17 cellular contexts compared by ENCODE assay signal in the genomic region with DNA sequence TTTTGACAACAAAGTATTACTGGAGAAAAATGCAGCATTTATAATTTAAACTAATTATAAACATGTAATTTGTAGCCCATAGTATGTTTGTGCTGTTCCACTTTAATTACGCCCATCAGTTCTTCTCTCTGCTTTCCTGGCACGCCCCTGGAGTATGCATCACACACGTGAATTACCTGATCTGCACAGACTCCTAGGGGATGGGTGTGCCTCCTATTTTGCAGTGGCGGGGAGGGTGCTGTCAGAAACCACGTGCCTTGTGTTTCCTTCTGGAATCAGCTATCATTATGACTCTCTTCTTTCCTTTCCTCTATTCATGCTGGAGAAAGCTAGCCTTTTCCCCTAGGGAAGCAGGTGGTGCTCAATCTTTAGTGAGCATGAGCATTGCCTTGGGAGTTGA. TPM values are rescaled to one million over a fixed set of nuclear protein-coding genes. Genes with fewer than 3 reads are reported as not detected.
A peak's percentile ranks its signal among the peaks of the same experiment; 100 is the strongest.
DNase-seq lines count a peak whose midpoint lies in the region; ATAC-seq and TF ChIP-seq lines count a peak whose summit lies in the region.
"Had no signal": no experiment of that assay in that cellular context is flagged by ENCODE, and none has a peak within 500 bp of the region (broad histone marks: within the 10 kb centered on the region; RNA-seq: fewer than 3 reads in every experiment).

No MANE protein-coding gene starts in this region.

- no peaks in the 10 kb centered on the region for H4K20me1 ChIP-seq in HCT116 (ENCODE audit: insufficient read depth)

- H3K79me2 ChIP-seq in HCT116 (ENCODE audit: insufficient read depth, low read length): no peaks in the 10 kb centered on the region

- H3K4me2 ChIP-seq in HCT116 (ENCODE audit: low read length): no peak overlapping the region

- no peak for DNase-seq in HCT116 (ENCODE audit: low read depth, low spot score)
- DNase-seq in NCI-H1436 (lab: John Stamatoyannopoulos, UW): peak; percentile 72
- peak; percentile 45 for DNase-seq in RWPE1 (ENCODE audit: low spot score)
- DNase-seq in foreskin keratinocyte: peak in 1 of 2 donors; percentile 54
- DNase-seq in Right ventricle myocardium superior: no peak
- DNase-seq in NCI-H526 treated with DMSO at 0.1 percent for 48 hours (lab: John Stamatoyannopoulos, UW): no peak
- no peak for DNase-seq in left lobe of liver (ENCODE audit: low spot score)
- DNase-seq: ACHN; Caco-2; DMS53; MV-4-11; NCI-H2081 treated with DMSO at 0.1 percent for 48 hours; NCI-H446 treated with DMSO at 0.1 percent for 48 hours; NK-92 treated with Interleukin-12 subunit alpha and Interleukin-12 subunit beta, amount 100 ng/mL, for 24 hours had no signal

- H3K4me3 ChIP-seq in HCT116 (replicated peaks in 1 of 2; ENCODE audit: low read depth in 1 of 2, low read length in 2 of 2): no peak overlapping the region
- H3K4me3 ChIP-seq: SJSA1 had no signal

- no peak for TF ChIP-seq POLR2A in HCT116 (IDR thresholded peaks at IDR 0.05; ENCODE audit: borderline replicate concordance, extremely low read depth, insufficient read depth, insufficient read length)

- ATAC-seq in HCT116: no peak
- ATAC-seq in foreskin keratinocyte: peak; percentile 99
- no peak for ATAC-seq in HG02763 (IDR thresholded peaks at IDR 0.05; ENCODE audit: unreplicated experiment)
- ATAC-seq in Right ventricle myocardium superior (ENCODE audit: poor library complexity): no peak
- no peak for ATAC-seq in left lobe of liver

- TF ChIP-seq CTCF in HCT116 (IDR thresholded peaks at IDR 0.05 in 2 of 3, conservative IDR thresholded peaks at IDR 0.05 in 1 of 3; ENCODE audit: borderline replicate concordance in 1 of 3, insufficient read depth in 1 of 3, low read depth in 2 of 3, low read length in 2 of 3) (no peak), RWPE1 (conservative IDR thresholded peaks at IDR 0.05; ENCODE audit: low read depth) (no peak), foreskin keratinocyte (conservative IDR thresholded peaks at IDR 0.05) (no peak)

- H3K27me3 ChIP-seq in HCT116 (ENCODE audit: insufficient read depth, low read length) (no peaks in the 10 kb centered on the region), foreskin keratinocyte (no peaks in the 10 kb centered on the region)
- H3K27me3 ChIP-seq: SJSA1 had no signal

- RAD21 ChIA-PET in HCT116 (lab: Charles Lee; ENCODE audit: low non-redundant PET in 1 of 2, low total read pairs in 2 of 2, uncharacterized antibody in 2 of 2, unreplicated experiment in 2 of 2): no interaction called here

- TF ChIP-seq RAD21 in HCT116 (IDR thresholded peaks at IDR 0.05; ENCODE audit: low read depth): no peak

- no peaks in the 10 kb centered on the region for H3K4me1 ChIP-seq in HCT116 (ENCODE audit: control insufficient read depth in 1 of 2, insufficient read depth in 2 of 2, low read length in 2 of 2)
- no peaks in the 10 kb centered on the region for H3K4me1 ChIP-seq in foreskin keratinocyte
- H3K4me1 ChIP-seq: Caco-2, SJSA1 had no signal

- CTCF ChIA-PET in HCT116 (lab: Charles Lee): no interaction called here
- CTCF ChIA-PET in RWPE1 (lab: Yijun Ruan, JAX): interaction anchor here (0.6 to 1.1 kb wide), 2 partner anchors 9 to 869 kb away, joined by 4 to 5 read pairs; no protein-coding TSS in a partner anchor

- intact Hi-C loops in HCT116 (cut with micrococcal nuclease): no loop called here
- intact Hi-C loops in Right ventricle myocardium superior (cut with DNase I): no loop called here

- no peak overlapping the region for H3K27ac ChIP-seq in HCT116 (ENCODE audit: low read depth, low read length)
- no peak overlapping the region for H3K27ac ChIP-seq in RWPE1
- H3K27ac ChIP-seq in foreskin keratinocyte: no peak overlapping the region
- H3K27ac ChIP-seq: HL-60, SJSA1 had no signal

- H3K9me2 ChIP-seq in HCT116 (ENCODE audit: insufficient read depth): 0 out of 2 replicates have a peak, but pooled peaks cover 3% of the 10 kb centered on the region

- no TSS peak for BruUV-seq in HCT116 (replicated peaks; lab: Mats Ljungman, UMichigan)

- no peak overlapping the region for H3K9ac ChIP-seq in HCT116 (ENCODE audit: low read length)

- POLR2A ChIA-PET in HCT116 (lab: Charles Lee) (no interaction called here), RWPE1 (lab: Yijun Ruan, JAX; ENCODE audit: low non-redundant PET) (no interaction called here)

- no peak overlapping the region for H2AFZ ChIP-seq in HCT116 (ENCODE audit: low read depth, low read length, poor library complexity, severe bottlenecking)

- no peaks in the 10 kb centered on the region for H3K36me3 ChIP-seq in HCT116 (ENCODE audit: control insufficient read depth in 1 of 2, insufficient read depth in 2 of 2, low read length in 2 of 2)
- H3K36me3 ChIP-seq: SJSA1 had no signal

- H3K9me3 ChIP-seq in HCT116 (ENCODE audit: control insufficient read depth in 1 of 2, insufficient read depth in 1 of 2, low read depth in 1 of 2, low read length in 2 of 2): no peaks in the 10 kb centered on the region
- H3K9me3 ChIP-seq: Caco-2, SJSA1 had no signal

TF ChIP-seq in HCT116, 20 proteins besides CTCF, POLR2A, EP300 and RAD21:
- no peak for TF ChIP-seq ELF1 (IDR thresholded peaks at IDR 0.05; ENCODE audit: borderline replicate concordance, low read depth)
- TF ChIP-seq, protein P1, sequence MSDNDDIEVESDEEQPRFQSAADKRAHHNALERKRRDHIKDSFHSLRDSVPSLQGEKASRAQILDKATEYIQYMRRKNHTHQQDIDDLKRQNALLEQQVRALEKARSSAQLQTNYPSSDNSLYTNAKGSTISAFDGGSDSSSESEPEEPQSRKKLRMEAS (IDR thresholded peaks at IDR 0.05): 0 out of 2 replicates have a peak, but pooled peaks have one; percentile 18
TF ChIP-seq in HCT116: peak in this region for 1.

RNA-seq across cellular contexts. Expression of a gene that starts 43.3 kb away (rescaled TPM):
- total RNA-seq in HCT116 (2021; ENCODE audit: unreplicated experiment) (2,206 TPM), foreskin keratinocyte (2,431 and 2,547 TPM in 2 replicates), Right ventricle myocardium superior (1,193 TPM), left lobe of liver (518 TPM)
- 3,981 and 5,272 TPM in 2 replicates for polyA plus RNA-seq in HCT116 (2012)
- 3,812 and 3,933 TPM in 2 replicates for polyA plus RNA-seq in foreskin keratinocyte

Comparison
In these comparisons a context has a peak if more than half of its experiments do, and no peak if none do; other contexts are left out.
1. DNase-seq: peak in NCI-H1436 (single experiment) and RWPE1 (single experiment); none in HCT116 (single experiment), Right ventricle myocardium superior (single experiment), NCI-H526 treated with DMSO at 0.1 percent for 48 hours (single experiment) and left lobe of liver (single experiment).